In the genomic region with DNA sequence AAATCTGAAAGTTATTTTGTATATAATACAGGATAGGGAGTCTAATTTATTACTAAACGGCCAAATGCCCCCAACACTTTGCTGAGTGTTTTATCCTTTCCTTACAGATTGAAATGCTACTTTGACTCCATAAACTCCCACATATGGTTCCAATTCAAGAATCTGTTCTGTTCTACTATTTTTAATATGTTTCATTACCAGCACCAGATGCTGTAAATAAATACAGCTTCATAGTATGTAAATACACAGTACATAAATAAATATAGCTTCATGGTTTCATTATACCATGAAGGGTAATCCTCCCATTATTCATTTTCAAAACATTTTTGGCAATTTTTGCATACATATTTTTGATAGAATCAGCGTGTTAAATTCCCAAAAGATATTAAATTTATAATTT, we compare ENCODE assay signal across 6 cellular contexts.
"Had no signal": no experiment of that assay in that cellular context is flagged by ENCODE, and none has a peak within 500 bp of the region (broad histone marks: within the 10 kb centered on the region; RNA-seq: fewer than 3 reads in every experiment).

No MANE protein-coding gene starts in this region.

- H3K27me3 Mint-ChIP-seq: IgD-negative memory B cell had no signal

- H2AFZ ChIP-seq: GM23338 had no signal

- H3K4me3 ChIP-seq: GM23338 had no signal

- H3K9me3 Mint-ChIP-seq: GM23338, IgD-negative memory B cell had no signal

- DNase-seq: H9, HCEC 1CT, KBM-7 had no signal

- H3K27ac Mint-ChIP-seq: GM23338, H9, IgD-negative memory B cell had no signal

- H3K4me2 ChIP-seq: GM23338 had no signal

- H3K4me3 Mint-ChIP-seq: GM23338, H9, IgD-negative memory B cell had no signal

- H3K27ac ChIP-seq: HL-60 had no signal
